In genomic region chr15:20357139-20358065, GRCh38 we compare ENCODE assay signal across 10 cellular contexts.
DNase-seq lines count a peak whose midpoint lies in the region; ATAC-seq and TF ChIP-seq lines count a peak whose summit lies in the region.
"Had no signal": no experiment of that assay in that cellular context is flagged by ENCODE, and none has a peak within 500 bp of the region (broad histone marks: within the 10 kb centered on the region; RNA-seq: fewer than 3 reads in every experiment).

No MANE protein-coding gene starts in this region.

- TF ChIP-seq CTCF in GM10266 (IDR thresholded peaks at IDR 0.05; ENCODE audit: control insufficient read depth, insufficient read depth, low read depth, missing control alignments): no peak
- TF ChIP-seq CTCF in chondrocyte (IDR thresholded peaks at IDR 0.05): no peak
- TF ChIP-seq CTCF in mesothelial cell of epicardium (IDR thresholded peaks at IDR 0.05; ENCODE audit: unreplicated experiment): no peak

- no peaks in the 10 kb centered on the region for H3K4me1 Mint-ChIP-seq in chondrocyte (ENCODE audit: low read depth)
- H3K4me1 Mint-ChIP-seq in mesothelial cell of epicardium: no peaks in the 10 kb centered on the region

- H3K27ac Mint-ChIP-seq in chondrocyte (ENCODE audit: unreplicated experiment) (no peak overlapping the region), mesothelial cell of epicardium (no peak overlapping the region)
- H3K27ac Mint-ChIP-seq: activated naive CD4-positive, alpha-beta T cell treated with anti-CD3 and anti-CD28 coated beads, Interleukin-2, amount 50 U/mL, for 24 hours had no signal

- DNase-seq in 8988T: peak; percentile 22
- peak; percentile 22 for DNase-seq in GM10266 (ENCODE audit: extremely low spot score)
- peak; percentile 100 for DNase-seq in chondrocyte (ENCODE audit: low spot score)
- DNase-seq in mesothelial cell of epicardium (ENCODE audit: low spot score in 2 of 2, unreplicated experiment in 2 of 2): peak; percentile 43 to 47
- no peak for DNase-seq in NCI-H510A treated with DMSO at 0.1 percent for 48 hours (lab: John Stamatoyannopoulos, UW)
- DNase-seq in NCI-H2107 (lab: John Stamatoyannopoulos, UW): no peak
- DNase-seq in epidermal melanocyte (ENCODE audit: insufficient read length, low spot score): no peak
- DNase-seq: SIG-M5 had no signal

- H3K9me3 Mint-ChIP-seq in chondrocyte (ENCODE audit: low read depth): peaks cover 12% of the 10 kb centered on the region
- peaks cover 26% of the 10 kb centered on the region for H3K9me3 Mint-ChIP-seq in mesothelial cell of epicardium
- H3K9me3 Mint-ChIP-seq: activated naive CD4-positive, alpha-beta T cell treated with anti-CD3 and anti-CD28 coated beads, Interleukin-2, amount 50 U/mL, for 24 hours had no signal

- H3K27me3 Mint-ChIP-seq in chondrocyte (ENCODE audit: low read depth): no peaks in the 10 kb centered on the region
- H3K27me3 Mint-ChIP-seq in mesothelial cell of epicardium (ENCODE audit: low read depth): no peaks in the 10 kb centered on the region
- H3K27me3 Mint-ChIP-seq: activated naive CD4-positive, alpha-beta T cell treated with anti-CD3 and anti-CD28 coated beads, Interleukin-2, amount 50 U/mL, for 24 hours had no signal

- no peaks in the 10 kb centered on the region for H3K36me3 Mint-ChIP-seq in chondrocyte (ENCODE audit: low read depth)
- peaks cover 3% of the 10 kb centered on the region for H3K36me3 Mint-ChIP-seq in mesothelial cell of epicardium
- H3K36me3 Mint-ChIP-seq: activated naive CD4-positive, alpha-beta T cell treated with anti-CD3 and anti-CD28 coated beads, Interleukin-2, amount 50 U/mL, for 24 hours had no signal

- no peak overlapping the region for H3K4me3 Mint-ChIP-seq in chondrocyte (ENCODE audit: unreplicated experiment)
- no peak overlapping the region for H3K4me3 Mint-ChIP-seq in mesothelial cell of epicardium

- ATAC-seq in HG03025 (IDR thresholded peaks at IDR 0.05; ENCODE audit: low FRiP score, unreplicated experiment): no peak

Comparison
In these comparisons a context has a peak if more than half of its experiments do, and no peak if none do; other contexts are left out.
1. DNase-seq: peak in 8988T (single experiment), GM10266 (single experiment), chondrocyte (single experiment) and mesothelial cell of epicardium (2 of 2); none in NCI-H510A treated with DMSO at 0.1 percent for 48 hours (single experiment), NCI-H2107 (single experiment) and epidermal melanocyte (single experiment).